In genomic region chr20:57596998-57597939, GRCh38 we compare ENCODE assay signal across 9 cellular contexts. TPM values are rescaled to one million over a fixed set of nuclear protein-coding genes. Genes with fewer than 3 reads are reported as not detected.
DNase-seq lines count a peak whose midpoint lies in the region; ATAC-seq and TF ChIP-seq lines count a peak whose summit lies in the region.
"Had no signal": no experiment of that assay in that cellular context is flagged by ENCODE, and none has a peak within 500 bp of the region (broad histone marks: within the 10 kb centered on the region; RNA-seq: fewer than 3 reads in every experiment).

No MANE protein-coding gene starts in this region.

- no peaks in the 10 kb centered on the region for H3K36me3 Mint-ChIP-seq in activated naive CD8-positive, alpha-beta T cell treated with anti-CD3 and anti-CD28 coated beads, Interleukin-2, amount 50 U/mL, for 24 hours (ENCODE audit: low read depth)

- no peaks in the 10 kb centered on the region for H3K9me3 Mint-ChIP-seq in activated naive CD8-positive, alpha-beta T cell treated with anti-CD3 and anti-CD28 coated beads, Interleukin-2, amount 50 U/mL, for 24 hours

- H3K27ac Mint-ChIP-seq in activated naive CD8-positive, alpha-beta T cell treated with anti-CD3 and anti-CD28 coated beads, Interleukin-2, amount 50 U/mL, for 24 hours, result no peak overlapping the region

- no peak overlapping the region for H3K4me3 Mint-ChIP-seq in activated naive CD8-positive, alpha-beta T cell treated with anti-CD3 and anti-CD28 coated beads, Interleukin-2, amount 50 U/mL, for 24 hours

- H3K27me3 ChIP-seq in left ventricle myocardium inferior (ENCODE audit: low read depth) (peaks cover 35% of the 10 kb centered on the region), gastrocnemius medialis (no peaks in the 10 kb centered on the region)

- H3K4me1 Mint-ChIP-seq in activated naive CD8-positive, alpha-beta T cell treated with anti-CD3 and anti-CD28 coated beads, Interleukin-2, amount 50 U/mL, for 24 hours, result peaks cover 5% of the 10 kb centered on the region

- H3K27ac ChIP-seq in left ventricle myocardium inferior (replicated peaks) (no peak overlapping the region), gastrocnemius medialis (no peak overlapping the region)

- DNase-seq in NK-92 treated with Interleukin-12 subunit alpha and Interleukin-12 subunit beta, amount 100 ng/mL, for 24 hours (lab: John Stamatoyannopoulos, UW), result peak; percentile 37
- DNase-seq in NK-92 (lab: John Stamatoyannopoulos, UW; ENCODE audit: unreplicated experiment), result no peak
- peak; percentile 90 for DNase-seq in HuH-7.5 (ENCODE audit: low spot score)
- DNase-seq in T follicular helper cell (ENCODE audit: low read depth), result peak; percentile 59
- peak; percentile 80 for DNase-seq in activated naive CD8-positive, alpha-beta T cell treated with anti-CD3 and anti-CD28 coated beads, Interleukin-2, amount 50 U/mL, for 24 hours
- peak; percentile 72 for DNase-seq in left ventricle myocardium inferior
- DNase-seq in gastrocnemius medialis, result peak; percentile 32 to 35

- intact Hi-C loops in left ventricle myocardium inferior (cut with micrococcal nuclease), result loop anchor here (5.0 kb wide), 1 partner anchor 615 kb away; no protein-coding TSS in a partner anchor
- intact Hi-C loops in gastrocnemius medialis (cut with DNase I; ENCODE audit: low total_unique reads), result loop anchor here (1.0 to 10.0 kb wide), 2 partner anchors 212 to 612 kb away; no protein-coding TSS in a partner anchor

- peak; percentile 66 for ATAC-seq in activated naive CD8-positive, alpha-beta T cell treated with anti-CD3 and anti-CD28 coated beads, Interleukin-2, amount 50 U/mL, for 24 hours
- ATAC-seq in gastrocnemius medialis (peak; percentile 49 to 68), GM21717 (IDR thresholded peaks at IDR 0.05; ENCODE audit: unreplicated experiment) (no peak)

- H3K4me3 ChIP-seq in left ventricle myocardium inferior, result no peak overlapping the region
- peak overlapping the region in 1 of 4 donors; percentile 25 for H3K4me3 ChIP-seq in gastrocnemius medialis

- in situ Hi-C loops in gastrocnemius medialis (cut with MboI; ENCODE audit: low sequenced_read_pairs in 4 of 4), result loop anchor here in 1 of 4 donors (10.0 kb wide), 1 partner anchor 222 kb away; no protein-coding TSS in a partner anchor

- H3K4me1 ChIP-seq in left ventricle myocardium inferior, result peaks cover 8% of the 10 kb centered on the region
- peaks cover 0 to 6% of the 10 kb centered on the region in 2 donors for H3K4me1 ChIP-seq in gastrocnemius medialis

- H3K9me3 ChIP-seq in left ventricle myocardium inferior (replicated peaks) (no peaks in the 10 kb centered on the region), gastrocnemius medialis (no peaks in the 10 kb centered on the region)

- H3K36me3 ChIP-seq in left ventricle myocardium inferior (no peaks in the 10 kb centered on the region), gastrocnemius medialis (no peaks in the 10 kb centered on the region)

- peaks cover 7% of the 10 kb centered on the region for H3K27me3 Mint-ChIP-seq in activated naive CD8-positive, alpha-beta T cell treated with anti-CD3 and anti-CD28 coated beads, Interleukin-2, amount 50 U/mL, for 24 hours

- TF ChIP-seq CTCF in left ventricle myocardium inferior (IDR thresholded peaks at IDR 0.05; ENCODE audit: borderline replicate concordance) (peak; percentile 96), gastrocnemius medialis (IDR thresholded peaks at IDR 0.05 in 4 of 5, conservative IDR thresholded peaks at IDR 0.05 in 1 of 5) (peak; percentile 75 to 94 (median 89))

- no peak for TF ChIP-seq POLR2A in gastrocnemius medialis (IDR thresholded peaks at IDR 0.05)

RNA-seq across cellular contexts. Expression of gene ZBP1, which starts 23.0 kb away (rescaled TPM):
- total RNA-seq in left ventricle myocardium inferior (not detected), gastrocnemius medialis (not detected)
- total RNA-seq: pulmonary artery endothelial cell had no signal

RNA-seq across cellular contexts. Expression of gene PCK1, which starts 36.4 kb away (rescaled TPM):
- total RNA-seq in left ventricle myocardium inferior (0.25 TPM), gastrocnemius medialis (1 to 10 TPM in 3 of 4 donors, under 1 TPM in 1; 0.10 to 3.2 (median 1.7) TPM)
- total RNA-seq: pulmonary artery endothelial cell had no signal
